Comparison of ENCODE assay signal across 13 cellular contexts in the genomic region with DNA sequence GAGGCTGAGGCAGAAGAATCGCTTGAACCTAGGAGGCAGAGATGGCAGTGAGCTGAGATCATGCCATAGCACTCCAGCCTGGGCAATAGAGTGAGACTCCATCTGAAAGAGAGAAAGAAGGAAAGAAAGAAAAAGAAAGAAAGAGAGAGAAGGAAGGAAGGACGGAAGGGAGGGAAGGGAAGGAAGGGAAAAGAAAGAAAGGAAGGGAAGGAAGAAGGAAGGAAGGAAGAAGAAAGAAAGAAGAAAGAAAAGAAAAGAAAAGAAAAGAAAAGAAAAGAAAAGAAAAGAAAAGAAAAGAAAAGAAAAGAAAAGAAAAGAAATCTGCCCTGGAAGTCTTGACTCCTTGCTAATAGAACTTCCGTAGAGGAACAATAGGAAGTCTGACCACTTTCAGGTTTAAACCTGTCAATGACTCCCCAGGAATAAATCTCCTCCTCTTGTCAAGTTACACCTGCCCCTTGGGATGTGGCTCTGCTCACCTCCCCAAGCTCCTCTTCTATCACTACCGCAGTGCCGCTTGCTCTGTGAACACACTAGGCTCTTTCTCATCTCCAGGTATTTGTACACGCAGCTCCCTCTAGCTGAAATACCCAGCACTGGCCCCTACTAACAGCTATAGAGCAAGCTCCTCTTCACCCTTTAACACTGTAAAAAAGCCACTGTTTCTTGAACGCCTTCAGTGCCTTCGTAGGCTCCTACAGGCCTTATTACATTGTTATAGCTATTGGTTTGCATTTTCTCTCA.
DNase-seq lines count a peak whose midpoint lies in the region; ATAC-seq and TF ChIP-seq lines count a peak whose summit lies in the region.
"Had no signal": no experiment of that assay in that cellular context is flagged by ENCODE, and none has a peak within 500 bp of the region (broad histone marks: within the 10 kb centered on the region; RNA-seq: fewer than 3 reads in every experiment).

No MANE protein-coding gene starts in this region.

- TF ChIP-seq CTCF in 22Rv1 (IDR thresholded peaks at IDR 0.05) (peak; percentile 24), HEK293 (tag by site-specific recombination; IDR thresholded peaks at IDR 0.05) (no peak), OCI-LY3 (IDR thresholded peaks at IDR 0.05; ENCODE audit: low read depth, low read length) (peak; percentile 38), epithelial cell of proximal tubule (conservative IDR thresholded peaks at IDR 0.05; ENCODE audit: low read depth, low read length) (peak; percentile 46), Calu3 (IDR thresholded peaks at IDR 0.05; ENCODE audit: unreplicated experiment) (no peak)

- H4K20me1 ChIP-seq in OCI-LY3 (ENCODE audit: insufficient read depth, low read length): no peaks in the 10 kb centered on the region

- no peaks in the 10 kb centered on the region for H3K4me1 Mint-ChIP-seq in Calu3 (ENCODE audit: low read depth, unreplicated experiment)
- peaks cover 0 to 3% of the 10 kb centered on the region in 2 donors for H3K4me1 Mint-ChIP-seq in natural killer cell treated with Interleukin-12 subunit alpha and Interleukin-12 subunit beta and Interleukin-15 and Interleukin-18, amount 100 ng/mL, for 72 hours (ENCODE audit: low read depth in 2 of 2)

- H3K4me3 ChIP-seq in HEK293 (ENCODE audit: low read depth, low read length) (no peak overlapping the region), OCI-LY3 (ENCODE audit: low read length) (no peak overlapping the region), epithelial cell of proximal tubule (ENCODE audit: low read depth, low read length) (no peak overlapping the region)
- H3K4me3 ChIP-seq: left lung had no signal

- no peaks in the 10 kb centered on the region for H3K79me2 ChIP-seq in OCI-LY3 (ENCODE audit: low read length)

- H3K9me3 Mint-ChIP-seq in Calu3 (ENCODE audit: low read depth, unreplicated experiment): no peaks in the 10 kb centered on the region
- peaks cover 3% of the 10 kb centered on the region for H3K9me3 Mint-ChIP-seq in natural killer cell treated with Interleukin-12 subunit alpha and Interleukin-12 subunit beta and Interleukin-15 and Interleukin-18, amount 100 ng/mL, for 72 hours

- 0 out of 2 replicates have a peak, but pooled peaks cover 3% of the 10 kb centered on the region for H3K27me3 ChIP-seq in OCI-LY3 (ENCODE audit: low read depth, low read length)

- no TSS peak for BruUV-seq in Calu3 (replicated peaks; lab: Mats Ljungman, UMichigan)

- no peak overlapping the region for H2AFZ ChIP-seq in OCI-LY3 (ENCODE audit: low read depth, low read length)

- no peak for ATAC-seq in HG03378 (IDR thresholded peaks at IDR 0.05; ENCODE audit: unreplicated experiment)
- ATAC-seq in natural killer cell treated with Interleukin-12 subunit alpha and Interleukin-12 subunit beta and Interleukin-15 and Interleukin-18, amount 100 ng/mL, for 72 hours: no peak
- ATAC-seq: left lung had no signal

- H3K4me3 Mint-ChIP-seq in Calu3 (ENCODE audit: low read depth, unreplicated experiment): no peak overlapping the region
- no peak overlapping the region for H3K4me3 Mint-ChIP-seq in natural killer cell treated with Interleukin-12 subunit alpha and Interleukin-12 subunit beta and Interleukin-15 and Interleukin-18, amount 100 ng/mL, for 72 hours

- H3K9me3 ChIP-seq in HEK293 (ENCODE audit: control insufficient read depth, insufficient read depth, low read depth, low read length) (no peaks in the 10 kb centered on the region), OCI-LY3 (ENCODE audit: insufficient read depth, low read length) (no peaks in the 10 kb centered on the region)

- H3K4me2 ChIP-seq in OCI-LY3 (ENCODE audit: low read length): no peak overlapping the region

- H3K36me3 ChIP-seq in HEK293 (ENCODE audit: control insufficient read depth in 2 of 2, insufficient read depth in 1 of 2, low read length in 2 of 2): no peaks in the 10 kb centered on the region
- no peaks in the 10 kb centered on the region for H3K36me3 ChIP-seq in OCI-LY3 (replicated peaks; ENCODE audit: low read depth, low read length)
- H3K36me3 ChIP-seq: left lung had no signal

- no peaks in the 10 kb centered on the region for H3K36me3 Mint-ChIP-seq in Calu3 (ENCODE audit: insufficient read depth, unreplicated experiment)
- no peaks in the 10 kb centered on the region for H3K36me3 Mint-ChIP-seq in natural killer cell treated with Interleukin-12 subunit alpha and Interleukin-12 subunit beta and Interleukin-15 and Interleukin-18, amount 100 ng/mL, for 72 hours

- no peaks in the 10 kb centered on the region for H3K4me1 ChIP-seq in HEK293 (ENCODE audit: control insufficient read depth, insufficient read depth, low read length)
- no peaks in the 10 kb centered on the region for H3K4me1 ChIP-seq in OCI-LY3 (ENCODE audit: low read length)

- no peak overlapping the region for H3K9ac ChIP-seq in OCI-LY3 (ENCODE audit: low read length)

- H3K27ac ChIP-seq in 22Rv1 (peak overlapping the region; percentile 64; the same call in 1 of the 2 replicates), HEK293 (ENCODE audit: extremely low read depth, low read depth, low read length) (no peak overlapping the region), OCI-LY3 (ENCODE audit: low read length) (no peak overlapping the region)
- H3K27ac ChIP-seq: left lung had no signal

- DNase-seq in epithelial cell of proximal tubule (ENCODE audit: low read depth) (no peak), Calu3 (no peak), occipital lobe (lab: John Stamatoyannopoulos, UW) (no peak)
- no peak for DNase-seq in natural killer cell treated with Interleukin-12 subunit alpha and Interleukin-12 subunit beta and Interleukin-15 and Interleukin-18, amount 100 ng/mL, for 72 hours (ENCODE audit: low spot score)
- DNase-seq: activated T-cell treated with anti-CD3 and anti-CD28 coated beads, Interleukin-2, amount 50 U/mL, for 1 hour; effector CD4-positive, alpha-beta T cell; EL; left lung; NCI-H524 treated with DMSO at 0.1 percent for 48 hours had no signal

- POLR2A ChIA-PET in HEK293 (lab: Yijun Ruan, JAX): interaction anchor here (0.8 kb wide), 1 partner anchor 773 kb away, joined by 5 read pairs; no protein-coding TSS in a partner anchor

- CTCF ChIA-PET in HEK293 (lab: Yijun Ruan, JAX) (interaction anchor here (0.5 to 1.1 kb wide), 6 partner anchors 15 to 442 kb away, joined by 3 to 7 read pairs (median 3); no protein-coding TSS in a partner anchor), Calu3 (lab: Charles Lee) (interaction anchor here (0.6 to 0.7 kb wide), 2 partner anchors 11 to 188 kb away, joined by 3 to 7 read pairs; no protein-coding TSS in a partner anchor)

- intact Hi-C loops in Calu3 (cut with micrococcal nuclease; ENCODE audit: unreplicated experiment): no loop called here

- no peak overlapping the region for H3K27ac Mint-ChIP-seq in Calu3 (ENCODE audit: unreplicated experiment)
- H3K27ac Mint-ChIP-seq in natural killer cell treated with Interleukin-12 subunit alpha and Interleukin-12 subunit beta and Interleukin-15 and Interleukin-18, amount 100 ng/mL, for 72 hours: no peak overlapping the region

- peaks cover 12% of the 10 kb centered on the region for H3K27me3 Mint-ChIP-seq in Calu3 (ENCODE audit: unreplicated experiment)
- peaks cover 6 to 12% of the 10 kb centered on the region in 2 donors for H3K27me3 Mint-ChIP-seq in natural killer cell treated with Interleukin-12 subunit alpha and Interleukin-12 subunit beta and Interleukin-15 and Interleukin-18, amount 100 ng/mL, for 72 hours

TF ChIP-seq in HEK293, 187 proteins besides CTCF, POLR2A, EP300 and RAD21 (continues in another document):
- no peak for TF ChIP-seq ZNF624 (tag by site-specific recombination; IDR thresholded peaks at IDR 0.05)
- TF ChIP-seq SP7 (tag by site-specific recombination; IDR thresholded peaks at IDR 0.05): no peak
- TF ChIP-seq ZNF670 (tag by site-specific recombination; IDR thresholded peaks at IDR 0.05; ENCODE audit: low read depth): no peak
- TF ChIP-seq, protein P1, sequence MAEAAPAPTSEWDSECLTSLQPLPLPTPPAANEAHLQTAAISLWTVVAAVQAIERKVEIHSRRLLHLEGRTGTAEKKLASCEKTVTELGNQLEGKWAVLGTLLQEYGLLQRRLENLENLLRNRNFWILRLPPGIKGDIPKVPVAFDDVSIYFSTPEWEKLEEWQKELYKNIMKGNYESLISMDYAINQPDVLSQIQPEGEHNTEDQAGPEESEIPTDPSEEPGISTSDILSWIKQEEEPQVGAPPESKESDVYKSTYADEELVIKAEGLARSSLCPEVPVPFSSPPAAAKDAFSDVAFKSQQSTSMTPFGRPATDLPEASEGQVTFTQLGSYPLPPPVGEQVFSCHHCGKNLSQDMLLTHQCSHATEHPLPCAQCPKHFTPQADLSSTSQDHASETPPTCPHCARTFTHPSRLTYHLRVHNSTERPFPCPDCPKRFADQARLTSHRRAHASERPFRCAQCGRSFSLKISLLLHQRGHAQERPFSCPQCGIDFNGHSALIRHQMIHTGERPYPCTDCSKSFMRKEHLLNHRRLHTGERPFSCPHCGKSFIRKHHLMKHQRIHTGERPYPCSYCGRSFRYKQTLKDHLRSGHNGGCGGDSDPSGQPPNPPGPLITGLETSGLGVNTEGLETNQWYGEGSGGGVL (tag by site-specific recombination; IDR thresholded peaks at IDR 0.05): no peak
- TF ChIP-seq ZFP41 (tag by site-specific recombination; IDR thresholded peaks at IDR 0.05; ENCODE audit: borderline replicate concordance): no peak
- no peak for TF ChIP-seq TSHZ1 (tag by site-specific recombination; IDR thresholded peaks at IDR 0.05; ENCODE audit: borderline replicate concordance)
- TF ChIP-seq ZFP37 (tag by site-specific recombination; IDR thresholded peaks at IDR 0.05): no peak

Comparison
In these comparisons a context has a peak if more than half of its experiments do, and no peak if none do; other contexts are left out.
1. CTCF ChIP-seq: peak in 22Rv1 (single experiment), OCI-LY3 (single experiment) and epithelial cell of proximal tubule (single experiment); none in HEK293 (single experiment) and Calu3 (single experiment).